1 cellular context compared by ENCODE assay signal in genomic region chr4:182895791-182896292, GRCh38.
TF ChIP-seq lines count a peak whose summit lies in the region.

No MANE protein-coding gene starts in this region.

TF ChIP-seq in HepG2, 621 proteins besides CTCF, POLR2A, EP300 and RAD21 (continued from another document and continues in another):
- no peak for TF ChIP-seq THAP9 (CRISPR knock-in tag; IDR thresholded peaks at IDR 0.05; ENCODE audit: borderline replicate concordance)
- TF ChIP-seq NCOA1 (CRISPR knock-in tag; IDR thresholded peaks at IDR 0.05): no peak
- peak; percentile 67; the same call in 1 of the 2 replicates for TF ChIP-seq ZBTB7B (CRISPR knock-in tag; IDR thresholded peaks at IDR 0.05)
- peak; percentile 91 for TF ChIP-seq ZNF609 (CRISPR knock-in tag; IDR thresholded peaks at IDR 0.05; ENCODE audit: borderline replicate concordance)
- no peak for TF ChIP-seq ONECUT2 (CRISPR knock-in tag; IDR thresholded peaks at IDR 0.05)
- no peak for TF ChIP-seq NR2F1 (CRISPR knock-in tag; IDR thresholded peaks at IDR 0.05)
- 0 out of 2 replicates have a peak, but pooled peaks have one; percentile 30 for TF ChIP-seq ZNF44 (CRISPR knock-in tag; IDR thresholded peaks at IDR 0.05)
- TF ChIP-seq POLR2G (IDR thresholded peaks at IDR 0.05; ENCODE audit: low read depth, low read length): no peak
- peak; percentile 62 for TF ChIP-seq PITX1 (CRISPR knock-in tag; IDR thresholded peaks at IDR 0.05)
- TF ChIP-seq PATZ1 (CRISPR knock-in tag; IDR thresholded peaks at IDR 0.05): peak; percentile 51; the same call in 1 of the 2 replicates
- peak; percentile 86 for TF ChIP-seq ZNF18 (CRISPR knock-in tag; IDR thresholded peaks at IDR 0.05; ENCODE audit: insufficient replicate concordance)
- peak; percentile 85 for TF ChIP-seq ZNF503 (CRISPR knock-in tag; IDR thresholded peaks at IDR 0.05)
- TF ChIP-seq MAFK (conservative IDR thresholded peaks at IDR 0.05 in 1 of 2, IDR thresholded peaks at IDR 0.05 in 1 of 2; ENCODE audit: low read length in 2 of 2): no peak
- TF ChIP-seq ZNF496 (CRISPR knock-in tag; IDR thresholded peaks at IDR 0.05; ENCODE audit: insufficient replicate concordance): no peak
- peak; percentile 57 for TF ChIP-seq TCF7 (IDR thresholded peaks at IDR 0.05; ENCODE audit: low read depth)
- TF ChIP-seq NONO (IDR thresholded peaks at IDR 0.05): no peak
- TF ChIP-seq NONO (CRISPR knock-in tag; conservative IDR thresholded peaks at IDR 0.05): peak; percentile 53
- peak; percentile 34 for TF ChIP-seq TBL1XR1 (IDR thresholded peaks at IDR 0.05; ENCODE audit: borderline replicate concordance, low read length, partially characterized antibody)
- TF ChIP-seq PLSCR1 (CRISPR knock-in tag; IDR thresholded peaks at IDR 0.05; ENCODE audit: borderline replicate concordance): no peak
- TF ChIP-seq TRAFD1 (CRISPR knock-in tag; IDR thresholded peaks at IDR 0.05; ENCODE audit: borderline replicate concordance): no peak
- peak; percentile 81; the same call in 1 of the 2 replicates for TF ChIP-seq HIVEP1 (CRISPR knock-in tag; IDR thresholded peaks at IDR 0.05)
- no peak for TF ChIP-seq REXO4 (CRISPR knock-in tag; IDR thresholded peaks at IDR 0.05; ENCODE audit: borderline replicate concordance)
- no peak for TF ChIP-seq CEBPZ (IDR thresholded peaks at IDR 0.05; ENCODE audit: low read length)
- peak; percentile 78 for TF ChIP-seq SIN3A (IDR thresholded peaks at IDR 0.05; ENCODE audit: borderline replicate concordance, low read depth, low read length)
- no peak for TF ChIP-seq FOXP1 (IDR thresholded peaks at IDR 0.05)
- TF ChIP-seq FOXP1 (CRISPR knock-in tag; IDR thresholded peaks at IDR 0.05): peak; percentile 68; the same call in 1 of the 2 replicates
- TF ChIP-seq NKX3-1 (CRISPR knock-in tag; IDR thresholded peaks at IDR 0.05): peak; percentile 79; the same call in 1 of the 2 replicates
- TF ChIP-seq ZNF138 (CRISPR knock-in tag; IDR thresholded peaks at IDR 0.05; ENCODE audit: low read depth): no peak
- TF ChIP-seq ZSCAN12 (CRISPR knock-in tag; IDR thresholded peaks at IDR 0.05): peak; percentile 88
- peak; percentile 71 for TF ChIP-seq ATF7-NPFF (CRISPR knock-in tag; IDR thresholded peaks at IDR 0.05; ENCODE audit: low read depth)
- peak; percentile 78 for TF ChIP-seq ZSCAN30 (CRISPR knock-in tag; IDR thresholded peaks at IDR 0.05)
- TF ChIP-seq ZNF275 (CRISPR knock-in tag; IDR thresholded peaks at IDR 0.05; ENCODE audit: borderline replicate concordance): no peak
- TF ChIP-seq HES4 (CRISPR knock-in tag; IDR thresholded peaks at IDR 0.05; ENCODE audit: borderline replicate concordance): peak; percentile 73; the same call in 1 of the 2 replicates
- no peak for TF ChIP-seq ATAD3A (CRISPR knock-in tag; IDR thresholded peaks at IDR 0.05)
- peak; percentile 83; the same call in 1 of the 2 replicates for TF ChIP-seq GZF1 (CRISPR knock-in tag; IDR thresholded peaks at IDR 0.05)
- TF ChIP-seq KMT2B (CRISPR knock-in tag; IDR thresholded peaks at IDR 0.05): peak; percentile 57; the same call in 1 of the 2 replicates
- peak; percentile 54; the same call in 1 of the 2 replicates for TF ChIP-seq MXD4 (CRISPR knock-in tag; IDR thresholded peaks at IDR 0.05)
